1 cellular context compared by ENCODE assay signal in the genomic region with DNA sequence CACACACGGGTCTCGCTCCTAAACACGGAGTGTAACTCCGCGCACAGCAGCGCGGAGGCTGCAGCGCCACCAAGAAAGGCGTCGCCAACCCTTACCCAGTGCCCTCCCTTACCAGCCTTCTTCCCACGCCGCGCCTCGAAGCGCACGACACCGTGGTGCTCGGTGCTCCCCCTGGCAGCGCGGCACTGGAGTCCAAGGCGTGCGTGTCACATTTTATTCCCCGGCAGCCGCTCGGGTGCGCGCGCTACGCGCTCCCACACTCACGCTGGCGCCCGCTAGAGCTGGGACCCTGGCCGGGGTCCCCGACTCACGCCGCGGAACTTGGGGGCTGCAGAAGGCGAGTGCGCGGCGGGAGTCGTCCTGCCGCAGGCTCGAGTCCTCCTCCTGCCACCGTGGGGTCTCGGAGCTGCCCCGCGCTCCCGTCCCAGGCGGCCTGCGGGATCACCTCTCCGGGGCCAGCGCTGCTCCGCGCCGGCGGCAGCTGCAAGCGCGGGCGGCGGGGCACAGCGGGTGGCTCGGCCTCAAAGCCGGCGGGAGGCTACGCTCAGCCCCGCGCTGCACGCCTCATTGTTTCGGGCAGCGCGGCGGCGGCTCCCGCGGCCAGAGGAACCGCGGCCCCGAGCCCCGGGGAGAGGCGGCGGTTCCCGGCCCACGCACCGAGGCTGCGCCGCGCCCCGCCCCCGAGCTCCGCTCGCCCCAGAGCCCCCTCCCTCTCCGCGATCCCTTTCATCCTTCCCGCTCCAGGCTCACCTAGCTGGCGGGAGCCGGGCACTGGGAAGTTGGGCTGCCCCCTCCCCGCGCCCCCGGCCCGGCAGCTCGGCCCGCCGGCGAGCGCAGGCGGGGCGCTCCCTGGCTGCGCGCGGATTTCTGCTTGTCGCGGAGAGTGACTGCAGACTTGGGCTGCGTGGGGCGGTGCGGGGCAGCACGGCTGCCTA.
TF ChIP-seq lines count a peak whose summit lies in the region.

A gene with protein sequence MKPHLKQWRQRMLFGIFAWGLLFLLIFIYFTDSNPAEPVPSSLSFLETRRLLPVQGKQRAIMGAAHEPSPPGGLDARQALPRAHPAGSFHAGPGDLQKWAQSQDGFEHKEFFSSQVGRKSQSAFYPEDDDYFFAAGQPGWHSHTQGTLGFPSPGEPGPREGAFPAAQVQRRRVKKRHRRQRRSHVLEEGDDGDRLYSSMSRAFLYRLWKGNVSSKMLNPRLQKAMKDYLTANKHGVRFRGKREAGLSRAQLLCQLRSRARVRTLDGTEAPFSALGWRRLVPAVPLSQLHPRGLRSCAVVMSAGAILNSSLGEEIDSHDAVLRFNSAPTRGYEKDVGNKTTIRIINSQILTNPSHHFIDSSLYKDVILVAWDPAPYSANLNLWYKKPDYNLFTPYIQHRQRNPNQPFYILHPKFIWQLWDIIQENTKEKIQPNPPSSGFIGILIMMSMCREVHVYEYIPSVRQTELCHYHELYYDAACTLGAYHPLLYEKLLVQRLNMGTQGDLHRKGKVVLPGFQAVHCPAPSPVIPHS (minus strand): TSS at position 187 of the 935 bp plus-strand sequence. CDS start 42,190 bp downstream, outside the sequence.

TF ChIP-seq in HEK293, 187 proteins besides CTCF, POLR2A, EP300 and RAD21 (continued from another document):
- TF ChIP-seq, protein P1, sequence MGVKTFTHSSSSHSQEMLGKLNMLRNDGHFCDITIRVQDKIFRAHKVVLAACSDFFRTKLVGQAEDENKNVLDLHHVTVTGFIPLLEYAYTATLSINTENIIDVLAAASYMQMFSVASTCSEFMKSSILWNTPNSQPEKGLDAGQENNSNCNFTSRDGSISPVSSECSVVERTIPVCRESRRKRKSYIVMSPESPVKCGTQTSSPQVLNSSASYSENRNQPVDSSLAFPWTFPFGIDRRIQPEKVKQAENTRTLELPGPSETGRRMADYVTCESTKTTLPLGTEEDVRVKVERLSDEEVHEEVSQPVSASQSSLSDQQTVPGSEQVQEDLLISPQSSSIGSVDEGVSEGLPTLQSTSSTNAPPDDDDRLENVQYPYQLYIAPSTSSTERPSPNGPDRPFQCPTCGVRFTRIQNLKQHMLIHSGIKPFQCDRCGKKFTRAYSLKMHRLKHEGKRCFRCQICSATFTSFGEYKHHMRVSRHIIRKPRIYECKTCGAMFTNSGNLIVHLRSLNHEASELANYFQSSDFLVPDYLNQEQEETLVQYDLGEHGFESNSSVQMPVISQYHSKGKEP (tag by site-specific recombination; IDR thresholded peaks at IDR 0.05): no peak
- TF ChIP-seq, protein P2, sequence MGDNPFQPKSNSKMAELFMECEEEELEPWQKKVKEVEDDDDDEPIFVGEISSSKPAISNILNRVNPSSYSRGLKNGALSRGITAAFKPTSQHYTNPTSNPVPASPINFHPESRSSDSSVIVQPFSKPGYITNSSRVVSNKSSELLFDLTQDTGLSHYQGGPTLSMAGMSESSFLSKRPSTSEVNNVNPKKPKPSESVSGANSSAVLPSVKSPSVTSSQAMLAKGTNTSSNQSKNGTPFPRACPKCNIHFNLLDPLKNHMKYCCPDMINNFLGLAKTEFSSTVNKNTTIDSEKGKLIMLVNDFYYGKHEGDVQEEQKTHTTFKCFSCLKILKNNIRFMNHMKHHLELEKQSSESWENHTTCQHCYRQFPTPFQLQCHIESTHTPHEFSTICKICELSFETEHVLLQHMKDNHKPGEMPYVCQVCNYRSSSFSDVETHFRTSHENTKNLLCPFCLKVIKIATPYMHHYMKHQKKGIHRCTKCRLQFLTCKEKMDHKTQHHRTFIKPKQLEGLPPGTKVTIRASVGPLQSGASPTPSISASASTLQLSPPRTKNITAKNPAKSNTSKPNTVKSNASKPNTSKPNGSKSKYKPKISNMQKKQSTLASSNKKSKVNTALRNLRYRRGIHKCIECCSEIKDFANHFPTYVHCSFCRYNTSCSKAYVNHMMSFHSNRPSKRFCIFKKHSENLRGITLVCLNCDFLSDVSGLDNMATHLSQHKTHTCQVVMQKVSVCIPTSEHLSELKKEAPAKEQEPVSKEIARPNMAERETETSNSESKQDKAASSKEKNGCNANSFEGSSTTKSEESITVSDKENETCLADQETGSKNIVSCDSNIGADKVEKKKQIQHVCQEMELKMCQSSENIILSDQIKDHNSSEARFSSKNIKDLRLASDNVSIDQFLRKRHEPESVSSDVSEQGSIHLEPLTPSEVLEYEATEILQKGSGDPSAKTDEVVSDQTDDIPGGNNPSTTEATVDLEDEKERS (tag by site-specific recombination; IDR thresholded peaks at IDR 0.05): no peak
- TF ChIP-seq TCF7L2 (IDR thresholded peaks at IDR 0.05; ENCODE audit: borderline replicate concordance, low read depth, low read length) (no peak), WT1 (tag by site-specific recombination; IDR thresholded peaks at IDR 0.05) (no peak), BCL11A (tag by site-specific recombination; IDR thresholded peaks at IDR 0.05; ENCODE audit: low read depth) (no peak), YY1 (tag by site-specific recombination; IDR thresholded peaks at IDR 0.05) (no peak), ZNF48 (tag by site-specific recombination; IDR thresholded peaks at IDR 0.05) (no peak), ZBTB1 (tag by site-specific recombination; IDR thresholded peaks at IDR 0.05) (no peak), SCRT2 (tag by site-specific recombination; IDR thresholded peaks at IDR 0.05) (no peak), ZBTB17 (tag by site-specific recombination; IDR thresholded peaks at IDR 0.05) (peak; percentile 39; the same call in 1 of the 2 replicates), ZFHX2 (tag by site-specific recombination; conservative IDR thresholded peaks at IDR 0.05) (peak; percentile 36), ZNF2 (tag by site-specific recombination; IDR thresholded peaks at IDR 0.05) (peak; percentile 73; the same call in 1 of the 2 replicates), ZNF629 (tag by site-specific recombination; IDR thresholded peaks at IDR 0.05) (no peak), ZNF423 (tag by site-specific recombination; IDR thresholded peaks at IDR 0.05) (no peak), KLF10 (tag by site-specific recombination; IDR thresholded peaks at IDR 0.05) (no peak), ZNF335 (tag by site-specific recombination; conservative IDR thresholded peaks at IDR 0.05) (0 out of 2 replicates have a peak, but pooled peaks have one; percentile 14)
- TF ChIP-seq, protein P3, sequence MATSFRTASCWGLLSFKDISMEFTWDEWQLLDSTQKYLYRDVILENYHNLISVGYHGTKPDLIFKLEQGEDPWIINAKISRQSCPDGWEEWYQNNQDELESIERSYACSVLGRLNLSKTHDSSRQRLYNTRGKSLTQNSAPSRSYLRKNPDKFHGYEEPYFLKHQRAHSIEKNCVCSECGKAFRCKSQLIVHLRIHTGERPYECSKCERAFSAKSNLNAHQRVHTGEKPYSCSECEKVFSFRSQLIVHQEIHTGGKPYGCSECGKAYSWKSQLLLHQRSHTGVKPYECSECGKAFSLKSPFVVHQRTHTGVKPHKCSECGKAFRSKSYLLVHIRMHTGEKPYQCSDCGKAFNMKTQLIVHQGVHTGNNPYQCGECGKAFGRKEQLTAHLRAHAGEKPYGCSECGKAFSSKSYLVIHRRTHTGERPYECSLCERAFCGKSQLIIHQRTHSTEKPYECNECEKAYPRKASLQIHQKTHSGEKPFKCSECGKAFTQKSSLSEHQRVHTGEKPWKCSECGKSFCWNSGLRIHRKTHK (tag by site-specific recombination; IDR thresholded peaks at IDR 0.05): no peak
- TF ChIP-seq, protein P4, sequence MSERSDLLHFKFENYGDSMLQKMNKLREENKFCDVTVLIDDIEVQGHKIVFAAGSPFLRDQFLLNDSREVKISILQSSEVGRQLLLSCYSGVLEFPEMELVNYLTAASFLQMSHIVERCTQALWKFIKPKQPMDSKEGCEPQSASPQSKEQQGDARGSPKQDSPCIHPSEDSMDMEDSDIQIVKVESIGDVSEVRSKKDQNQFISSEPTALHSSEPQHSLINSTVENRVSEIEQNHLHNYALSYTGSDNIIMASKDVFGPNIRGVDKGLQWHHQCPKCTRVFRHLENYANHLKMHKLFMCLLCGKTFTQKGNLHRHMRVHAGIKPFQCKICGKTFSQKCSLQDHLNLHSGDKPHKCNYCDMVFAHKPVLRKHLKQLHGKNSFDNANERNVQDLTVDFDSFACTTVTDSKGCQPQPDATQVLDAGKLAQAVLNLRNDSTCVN (tag by site-specific recombination; optimal IDR thresholded peaks at IDR 0.05): peak; percentile 58
- TF ChIP-seq, protein P5, sequence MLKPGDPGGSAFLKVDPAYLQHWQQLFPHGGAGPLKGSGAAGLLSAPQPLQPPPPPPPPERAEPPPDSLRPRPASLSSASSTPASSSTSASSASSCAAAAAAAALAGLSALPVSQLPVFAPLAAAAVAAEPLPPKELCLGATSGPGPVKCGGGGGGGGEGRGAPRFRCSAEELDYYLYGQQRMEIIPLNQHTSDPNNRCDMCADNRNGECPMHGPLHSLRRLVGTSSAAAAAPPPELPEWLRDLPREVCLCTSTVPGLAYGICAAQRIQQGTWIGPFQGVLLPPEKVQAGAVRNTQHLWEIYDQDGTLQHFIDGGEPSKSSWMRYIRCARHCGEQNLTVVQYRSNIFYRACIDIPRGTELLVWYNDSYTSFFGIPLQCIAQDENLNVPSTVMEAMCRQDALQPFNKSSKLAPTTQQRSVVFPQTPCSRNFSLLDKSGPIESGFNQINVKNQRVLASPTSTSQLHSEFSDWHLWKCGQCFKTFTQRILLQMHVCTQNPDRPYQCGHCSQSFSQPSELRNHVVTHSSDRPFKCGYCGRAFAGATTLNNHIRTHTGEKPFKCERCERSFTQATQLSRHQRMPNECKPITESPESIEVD (tag by site-specific recombination; IDR thresholded peaks at IDR 0.05): no peak
